27 cellular contexts compared by ENCODE assay signal in the genomic region with DNA sequence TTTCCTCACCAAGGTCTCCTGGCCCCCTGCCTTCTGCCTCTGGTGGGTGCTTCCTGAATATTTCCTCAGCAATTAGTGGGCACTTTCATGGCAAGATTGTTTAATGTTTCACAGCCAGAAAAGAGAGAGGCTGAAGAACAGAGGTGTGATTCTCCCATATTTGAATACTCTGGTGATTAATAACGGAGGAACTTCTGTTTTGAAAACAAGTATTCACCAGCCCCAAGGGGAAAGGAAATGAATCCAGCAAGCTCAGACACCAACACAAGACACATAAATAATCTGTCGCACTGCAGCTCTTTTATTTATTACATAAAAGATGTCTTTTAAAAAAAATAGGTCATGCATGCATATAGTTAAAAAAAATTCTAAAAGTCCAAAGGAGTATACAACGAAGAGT.
"Had no signal": no experiment of that assay in that cellular context is flagged by ENCODE, and none has a peak within 500 bp of the region (broad histone marks: within the 10 kb centered on the region; RNA-seq: fewer than 3 reads in every experiment).

No MANE protein-coding gene starts in this region.

- H3K9me3 ChIP-seq: colonic mucosa, gastrocnemius medialis, stomach, suprapubic skin, tibial artery had no signal

- H3K4me3 ChIP-seq: cardiac muscle cell, colonic mucosa, dorsolateral prefrontal cortex, gastrocnemius medialis, hepatocyte, stomach, suprapubic skin, tibial artery had no signal

- H3K27ac ChIP-seq: cardiac muscle cell, colonic mucosa, dorsolateral prefrontal cortex, gastrocnemius medialis, hepatocyte, stomach, suprapubic skin, tibial artery, VCaP had no signal

- H3K27me3 ChIP-seq: cardiac muscle cell, colonic mucosa, dorsolateral prefrontal cortex, gastrocnemius medialis, hepatocyte, stomach, suprapubic skin, tibial artery had no signal

- H3K4me1 ChIP-seq: colonic mucosa had no signal

- H2AFZ ChIP-seq: hepatocyte had no signal

- FAIRE-seq: TTC549 had no signal

- H3K36me3 ChIP-seq: cardiac muscle cell, colonic mucosa, gastrocnemius medialis, stomach, suprapubic skin had no signal

- H3K4me2 ChIP-seq: hepatocyte had no signal

- DNase-seq: activated CD4-positive, alpha-beta T cell treated with anti-CD3 and anti-CD28 coated beads for 4 hours; activated CD4-positive, alpha-beta T cell treated with anti-CD3 and anti-CD28 coated beads, Interleukin-2, amount 50 U/mL, for 4 hours; activated effector memory CD4-positive, alpha-beta T cell treated with Interleukin-2 at 50 U/mL for 16 hours; activated naive CD4-positive, alpha-beta T cell treated with Interleukin-2 at 50 U/mL for 16 hours; anterior cingulate cortex; cerebellar nuclear complex; colonic mucosa; dorsolateral prefrontal cortex; effector memory CD4-positive, alpha-beta T cell; erythroblast; gastrocnemius medialis; islet precursor cell; left colon; midbrain; natural killer cell; stimulated activated CD4-positive, alpha-beta T cell treated with anti-CD3 and anti-CD28 coated beads, Interleukin-15, amount 100 ng/mL, for 24 hours; stimulated activated CD4-positive, alpha-beta T cell treated with anti-CD3 and anti-CD28 coated beads, Interleukin-2, amount 100 ng/mL, for 24 hours; stimulated activated naive B cell treated with anti-CD40 and anti-IgM and Interleukin-4, amounts not matched to agents 10 μg/mL and 1 μg/mL and 100 μg/mL, for 72 hours; stomach; SW 1271; T-helper 9 cell; tibial artery had no signal

- H3K79me2 ChIP-seq: hepatocyte had no signal
